Comparison of ENCODE assay signal across 1 cellular context in the genomic region with DNA sequence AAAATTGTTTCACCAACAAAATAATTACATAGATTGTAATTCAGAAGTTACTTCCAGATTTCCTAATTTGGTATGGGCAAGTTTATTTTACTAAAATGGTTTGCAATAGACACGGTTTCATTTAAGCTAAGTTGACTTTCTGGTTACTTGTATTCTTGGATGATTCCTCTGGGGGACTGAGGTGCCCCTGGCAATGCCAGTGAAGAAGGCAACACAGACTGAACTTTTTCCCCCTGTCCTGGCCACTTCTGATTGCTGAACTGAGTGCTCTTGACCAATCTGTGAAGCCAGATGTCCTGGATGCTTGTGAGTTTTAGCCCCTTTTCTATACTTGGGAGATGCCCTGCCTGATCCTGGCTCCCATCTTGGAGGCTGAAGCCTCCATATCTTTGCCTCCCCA.
TF ChIP-seq lines count a peak whose summit lies in the region.

No MANE protein-coding gene starts in this region.

TF ChIP-seq in GM23338, 12 proteins besides CTCF, POLR2A, EP300 and RAD21 (continued from another document):
- TF ChIP-seq ZNF114 (CRISPR knock-in tag; IDR thresholded peaks at IDR 0.05) (no peak), ZNF331 (CRISPR knock-in tag; IDR thresholded peaks at IDR 0.05; ENCODE audit: low read depth) (no peak), JUNB (IDR thresholded peaks at IDR 0.05; ENCODE audit: unreplicated experiment) (no peak), CREB1 (CRISPR knock-in tag; IDR thresholded peaks at IDR 0.05; ENCODE audit: low read depth) (no peak), POLR2AphosphoS5 (IDR thresholded peaks at IDR 0.05; ENCODE audit: low read depth) (no peak), STAT1 (IDR thresholded peaks at IDR 0.05; ENCODE audit: unreplicated experiment) (no peak), EZH2 (IDR thresholded peaks at IDR 0.05; ENCODE audit: low read depth, unreplicated experiment) (no peak)
- TF ChIP-seq, protein P1, sequence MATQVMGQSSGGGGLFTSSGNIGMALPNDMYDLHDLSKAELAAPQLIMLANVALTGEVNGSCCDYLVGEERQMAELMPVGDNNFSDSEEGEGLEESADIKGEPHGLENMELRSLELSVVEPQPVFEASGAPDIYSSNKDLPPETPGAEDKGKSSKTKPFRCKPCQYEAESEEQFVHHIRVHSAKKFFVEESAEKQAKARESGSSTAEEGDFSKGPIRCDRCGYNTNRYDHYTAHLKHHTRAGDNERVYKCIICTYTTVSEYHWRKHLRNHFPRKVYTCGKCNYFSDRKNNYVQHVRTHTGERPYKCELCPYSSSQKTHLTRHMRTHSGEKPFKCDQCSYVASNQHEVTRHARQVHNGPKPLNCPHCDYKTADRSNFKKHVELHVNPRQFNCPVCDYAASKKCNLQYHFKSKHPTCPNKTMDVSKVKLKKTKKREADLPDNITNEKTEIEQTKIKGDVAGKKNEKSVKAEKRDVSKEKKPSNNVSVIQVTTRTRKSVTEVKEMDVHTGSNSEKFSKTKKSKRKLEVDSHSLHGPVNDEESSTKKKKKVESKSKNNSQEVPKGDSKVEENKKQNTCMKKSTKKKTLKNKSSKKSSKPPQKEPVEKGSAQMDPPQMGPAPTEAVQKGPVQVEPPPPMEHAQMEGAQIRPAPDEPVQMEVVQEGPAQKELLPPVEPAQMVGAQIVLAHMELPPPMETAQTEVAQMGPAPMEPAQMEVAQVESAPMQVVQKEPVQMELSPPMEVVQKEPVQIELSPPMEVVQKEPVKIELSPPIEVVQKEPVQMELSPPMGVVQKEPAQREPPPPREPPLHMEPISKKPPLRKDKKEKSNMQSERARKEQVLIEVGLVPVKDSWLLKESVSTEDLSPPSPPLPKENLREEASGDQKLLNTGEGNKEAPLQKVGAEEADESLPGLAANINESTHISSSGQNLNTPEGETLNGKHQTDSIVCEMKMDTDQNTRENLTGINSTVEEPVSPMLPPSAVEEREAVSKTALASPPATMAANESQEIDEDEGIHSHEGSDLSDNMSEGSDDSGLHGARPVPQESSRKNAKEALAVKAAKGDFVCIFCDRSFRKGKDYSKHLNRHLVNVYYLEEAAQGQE (IDR thresholded peaks at IDR 0.05; ENCODE audit: unreplicated experiment) = no peak
- TF ChIP-seq, protein P2, sequence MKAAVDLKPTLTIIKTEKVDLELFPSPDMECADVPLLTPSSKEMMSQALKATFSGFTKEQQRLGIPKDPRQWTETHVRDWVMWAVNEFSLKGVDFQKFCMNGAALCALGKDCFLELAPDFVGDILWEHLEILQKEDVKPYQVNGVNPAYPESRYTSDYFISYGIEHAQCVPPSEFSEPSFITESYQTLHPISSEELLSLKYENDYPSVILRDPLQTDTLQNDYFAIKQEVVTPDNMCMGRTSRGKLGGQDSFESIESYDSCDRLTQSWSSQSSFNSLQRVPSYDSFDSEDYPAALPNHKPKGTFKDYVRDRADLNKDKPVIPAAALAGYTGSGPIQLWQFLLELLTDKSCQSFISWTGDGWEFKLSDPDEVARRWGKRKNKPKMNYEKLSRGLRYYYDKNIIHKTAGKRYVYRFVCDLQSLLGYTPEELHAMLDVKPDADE (IDR thresholded peaks at IDR 0.05) = no peak
- TF ChIP-seq, protein P3, sequence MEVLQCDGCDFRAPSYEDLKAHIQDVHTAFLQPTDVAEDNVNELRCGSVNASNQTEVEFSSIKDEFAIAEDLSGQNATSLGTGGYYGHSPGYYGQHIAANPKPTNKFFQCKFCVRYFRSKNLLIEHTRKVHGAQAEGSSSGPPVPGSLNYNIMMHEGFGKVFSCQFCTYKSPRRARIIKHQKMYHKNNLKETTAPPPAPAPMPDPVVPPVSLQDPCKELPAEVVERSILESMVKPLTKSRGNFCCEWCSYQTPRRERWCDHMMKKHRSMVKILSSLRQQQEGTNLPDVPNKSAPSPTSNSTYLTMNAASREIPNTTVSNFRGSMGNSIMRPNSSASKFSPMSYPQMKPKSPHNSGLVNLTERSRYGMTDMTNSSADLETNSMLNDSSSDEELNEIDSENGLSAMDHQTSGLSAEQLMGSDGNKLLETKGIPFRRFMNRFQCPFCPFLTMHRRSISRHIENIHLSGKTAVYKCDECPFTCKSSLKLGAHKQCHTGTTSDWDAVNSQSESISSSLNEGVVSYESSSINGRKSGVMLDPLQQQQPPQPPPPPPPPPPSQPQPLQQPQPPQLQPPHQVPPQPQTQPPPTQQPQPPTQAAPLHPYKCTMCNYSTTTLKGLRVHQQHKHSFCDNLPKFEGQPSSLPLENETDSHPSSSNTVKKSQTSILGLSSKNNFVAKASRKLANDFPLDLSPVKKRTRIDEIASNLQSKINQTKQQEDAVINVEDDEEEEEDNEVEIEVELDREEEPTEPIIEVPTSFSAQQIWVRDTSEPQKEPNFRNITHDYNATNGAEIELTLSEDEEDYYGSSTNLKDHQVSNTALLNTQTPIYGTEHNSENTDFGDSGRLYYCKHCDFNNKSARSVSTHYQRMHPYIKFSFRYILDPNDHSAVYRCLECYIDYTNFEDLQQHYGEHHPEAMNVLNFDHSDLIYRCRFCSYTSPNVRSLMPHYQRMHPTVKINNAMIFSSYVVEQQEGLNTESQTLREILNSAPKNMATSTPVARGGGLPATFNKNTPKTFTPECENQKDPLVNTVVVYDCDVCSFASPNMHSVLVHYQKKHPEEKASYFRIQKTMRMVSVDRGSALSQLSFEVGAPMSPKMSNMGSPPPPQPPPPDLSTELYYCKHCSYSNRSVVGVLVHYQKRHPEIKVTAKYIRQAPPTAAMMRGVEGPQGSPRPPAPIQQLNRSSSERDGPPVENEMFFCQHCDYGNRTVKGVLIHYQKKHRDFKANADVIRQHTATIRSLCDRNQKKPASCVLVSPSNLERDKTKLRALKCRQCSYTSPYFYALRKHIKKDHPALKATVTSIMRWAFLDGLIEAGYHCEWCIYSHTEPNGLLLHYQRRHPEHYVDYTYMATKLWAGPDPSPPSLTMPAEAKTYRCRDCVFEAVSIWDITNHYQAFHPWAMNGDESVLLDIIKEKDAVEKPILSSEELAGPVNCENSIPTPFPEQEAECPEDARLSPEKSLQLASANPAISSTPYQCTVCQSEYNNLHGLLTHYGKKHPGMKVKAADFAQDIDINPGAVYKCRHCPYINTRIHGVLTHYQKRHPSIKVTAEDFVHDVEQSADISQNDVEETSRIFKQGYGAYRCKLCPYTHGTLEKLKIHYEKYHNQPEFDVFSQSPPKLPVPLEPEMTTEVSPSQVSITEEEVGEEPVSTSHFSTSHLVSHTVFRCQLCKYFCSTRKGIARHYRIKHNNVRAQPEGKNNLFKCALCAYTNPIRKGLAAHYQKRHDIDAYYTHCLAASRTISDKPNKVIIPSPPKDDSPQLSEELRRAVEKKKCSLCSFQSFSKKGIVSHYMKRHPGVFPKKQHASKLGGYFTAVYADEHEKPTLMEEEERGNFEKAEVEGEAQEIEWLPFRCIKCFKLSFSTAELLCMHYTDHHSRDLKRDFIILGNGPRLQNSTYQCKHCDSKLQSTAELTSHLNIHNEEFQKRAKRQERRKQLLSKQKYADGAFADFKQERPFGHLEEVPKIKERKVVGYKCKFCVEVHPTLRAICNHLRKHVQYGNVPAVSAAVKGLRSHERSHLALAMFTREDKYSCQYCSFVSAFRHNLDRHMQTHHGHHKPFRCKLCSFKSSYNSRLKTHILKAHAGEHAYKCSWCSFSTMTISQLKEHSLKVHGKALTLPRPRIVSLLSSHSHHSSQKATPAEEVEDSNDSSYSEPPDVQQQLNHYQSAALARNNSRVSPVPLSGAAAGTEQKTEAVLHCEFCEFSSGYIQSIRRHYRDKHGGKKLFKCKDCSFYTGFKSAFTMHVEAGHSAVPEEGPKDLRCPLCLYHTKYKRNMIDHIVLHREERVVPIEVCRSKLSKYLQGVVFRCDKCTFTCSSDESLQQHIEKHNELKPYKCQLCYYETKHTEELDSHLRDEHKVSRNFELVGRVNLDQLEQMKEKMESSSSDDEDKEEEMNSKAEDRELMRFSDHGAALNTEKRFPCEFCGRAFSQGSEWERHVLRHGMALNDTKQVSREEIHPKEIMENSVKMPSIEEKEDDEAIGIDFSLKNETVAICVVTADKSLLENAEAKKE (CRISPR knock-in tag; IDR thresholded peaks at IDR 0.05) = no peak
